Comparison of ENCODE assay signal across 8 cellular contexts in the genomic region with DNA sequence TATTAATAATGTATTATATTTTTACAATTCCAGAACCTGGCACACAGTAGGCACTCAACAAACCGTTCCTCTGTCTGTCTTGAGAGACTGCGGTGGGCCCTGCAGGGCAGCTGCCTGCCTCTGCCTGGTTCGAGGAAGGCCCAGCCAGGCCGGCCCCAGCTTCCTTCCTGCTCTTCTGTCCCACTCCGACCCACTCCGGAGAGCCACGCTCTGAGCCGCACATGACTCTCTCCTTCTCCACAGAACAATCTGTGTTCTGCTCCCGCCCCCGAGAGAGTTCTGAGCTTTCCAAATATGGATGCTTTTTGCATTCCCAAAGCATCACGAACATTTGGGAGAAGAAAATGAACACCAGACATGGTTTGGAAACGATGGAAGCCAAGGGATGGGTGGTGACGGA. TPM values are rescaled to one million over a fixed set of nuclear protein-coding genes. Genes with fewer than 3 reads are reported as not detected.
DNase-seq lines count a peak whose midpoint lies in the region; ATAC-seq and TF ChIP-seq lines count a peak whose summit lies in the region.

No MANE protein-coding gene starts in this region.

- H3K9ac ChIP-seq in duodenal mucosa (ENCODE audit: low read depth in 1 of 2, low read length in 2 of 2), result peak overlapping the region; percentile 76 to 99

- H3K36me3 ChIP-seq in Peyer's patch, result no peaks in the 10 kb centered on the region
- no peaks in the 10 kb centered on the region for H3K36me3 ChIP-seq in duodenal mucosa (ENCODE audit: control insufficient read depth in 1 of 2, insufficient read depth in 2 of 2, low read length in 2 of 2)
- H3K36me3 ChIP-seq in mucosa of descending colon (ENCODE audit: low read depth), result no peaks in the 10 kb centered on the region
- H3K36me3 ChIP-seq in upper lobe of right lung, result no peaks in the 10 kb centered on the region

- peaks cover 0 to 10% (median 2%) of the 10 kb centered on the region in 4 donors for H3K4me1 ChIP-seq in Peyer's patch
- peaks cover 5 to 6% of the 10 kb centered on the region in 2 donors for H3K4me1 ChIP-seq in duodenal mucosa (ENCODE audit: control insufficient read depth in 1 of 2, insufficient read depth in 2 of 2, low read length in 2 of 2)
- H3K4me1 ChIP-seq in mucosa of descending colon (ENCODE audit: low read depth), result peaks cover 6% of the 10 kb centered on the region
- H3K4me1 ChIP-seq in upper lobe of right lung, result peaks cover 18% of the 10 kb centered on the region

- H3K9me3 ChIP-seq in Peyer's patch (peaks cover 0 to 13% (median 0%) of the 10 kb centered on the region in 4 donors), duodenal mucosa (ENCODE audit: control insufficient read depth in 1 of 2, low read length in 2 of 2) (peaks cover 4 to 5% of the 10 kb centered on the region in 2 donors), mucosa of descending colon (peaks cover 7% of the 10 kb centered on the region), upper lobe of right lung (peaks cover 8% of the 10 kb centered on the region)

- H3K27ac ChIP-seq in Peyer's patch (peak overlapping the region; percentile 80 to 85 (median 82)), duodenal mucosa (ENCODE audit: low read depth, low read length) (no peak overlapping the region), upper lobe of right lung (peak overlapping the region; percentile 91)

- DNase-seq in Peyer's patch (peak in 1 of 3 donors; percentile 66), mucosa of descending colon (peak; percentile 45 to 78 (median 53)), upper lobe of right lung (peak; percentile 77), NCI-H446 (lab: John Stamatoyannopoulos, UW) (no peak), NCI-H1694 treated with DMSO at 0.1 percent for 48 hours (lab: John Stamatoyannopoulos, UW) (no peak)
- no peak for DNase-seq in activated CD4-positive, CD25-positive, alpha-beta regulatory T cell (lab: John Stamatoyannopoulos, UW)

- TF ChIP-seq CTCF in Peyer's patch (IDR thresholded peaks at IDR 0.05) (no peak), mucosa of descending colon (IDR thresholded peaks at IDR 0.05) (no peak), upper lobe of right lung (IDR thresholded peaks at IDR 0.05) (no peak)

- intact Hi-C loops in mucosa of descending colon (cut with DNase I, micrococcal nuclease), result loop anchor here in 1 of 2 donors (5.0 kb wide), 1 partner anchor 377 kb away; no protein-coding TSS in a partner anchor
- intact Hi-C loops in upper lobe of right lung (cut with DNase I), result no loop called here

- H3K27me3 ChIP-seq in Peyer's patch, result no peaks in the 10 kb centered on the region
- no peaks in the 10 kb centered on the region for H3K27me3 ChIP-seq in duodenal mucosa (ENCODE audit: control insufficient read depth in 1 of 2, insufficient read depth in 2 of 2, low read length in 2 of 2)
- no peaks in the 10 kb centered on the region for H3K27me3 ChIP-seq in upper lobe of right lung

- TF ChIP-seq POLR2A in Peyer's patch (IDR thresholded peaks at IDR 0.05), result no peak

- H3K4me3 ChIP-seq in Peyer's patch (peak overlapping the region; percentile 34 to 65 (median 54)), duodenal mucosa (ENCODE audit: low read depth in 1 of 2, low read length in 2 of 2) (peak overlapping the region; percentile 82 to 86), mucosa of descending colon (peak overlapping the region; percentile 4), upper lobe of right lung (peak overlapping the region; percentile 60)

- ATAC-seq in GM18502 (IDR thresholded peaks at IDR 0.05; ENCODE audit: poor library complexity, unreplicated experiment) (peak; percentile 26), mucosa of descending colon (peak; percentile 31), upper lobe of right lung (peak; percentile 51)

RNA-seq across cellular contexts. Expression of gene TTC7B, which starts 57.3 kb away (rescaled TPM):
- 10 to 100 TPM in 2 of 4 donors, 1 to 10 TPM in 1, under 1 TPM in 1; 0.18 to 53.6 (median 11.2) TPM for total RNA-seq in Peyer's patch
- total RNA-seq in mucosa of descending colon, result 10 to 100 TPM in 1 of 3 donors, 1 to 10 TPM in 2; 6.0 to 72.8 (median 10.0) TPM
- 41.5 TPM for total RNA-seq in upper lobe of right lung

Comparison
In these comparisons a context has a peak if more than half of its experiments do, and no peak if none do; other contexts are left out.
1. DNase-seq: peak in mucosa of descending colon (3 of 3) and upper lobe of right lung (single experiment); none in activated CD4-positive, CD25-positive, alpha-beta regulatory T cell (0 of 4), NCI-H446 (0 of 2) and NCI-H1694 treated with DMSO at 0.1 percent for 48 hours (single experiment).
2. H3K4me3 ChIP-seq: peak in every context shown above with its lines; median percentile 84 in duodenal mucosa; 60 in upper lobe of right lung; 54 in Peyer's patch; 4 in mucosa of descending colon.
3. Peak in every context shown above with its lines, with median percentiles within 50 percentile points of each other: ATAC-seq.